Comparison of ENCODE assay signal across 1 cellular context in the genomic region with DNA sequence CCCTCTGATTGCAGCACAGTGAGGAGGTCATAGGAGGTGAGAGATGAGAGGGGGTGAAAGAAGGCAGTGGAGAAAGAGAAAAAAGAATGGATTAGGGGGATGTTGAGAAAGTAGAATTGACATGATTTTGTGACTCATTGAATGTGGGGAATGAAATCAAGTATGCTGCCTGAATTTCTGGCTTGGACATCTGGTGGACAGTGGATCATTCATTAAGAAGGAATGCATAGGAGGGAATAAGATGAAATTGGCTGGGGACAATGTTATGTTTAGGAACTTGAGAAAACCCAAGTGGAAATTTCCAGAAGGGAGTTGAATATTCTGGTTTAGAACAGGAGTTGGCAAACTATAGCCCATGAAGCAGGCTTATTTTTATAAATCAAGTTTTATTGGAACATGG. TPM values are rescaled to one million over a fixed set of nuclear protein-coding genes. Genes with fewer than 3 reads are reported as not detected.
"Had no signal": no experiment of that assay in that cellular context is flagged by ENCODE, and none has a peak within 500 bp of the region (broad histone marks: within the 10 kb centered on the region; RNA-seq: fewer than 3 reads in every experiment).

No MANE protein-coding gene starts in this region.

RNA-seq across cellular contexts. Expression of a gene that starts 7.0 kb away (rescaled TPM):
- total RNA-seq: SJSA1 had no signal
